ENCODE assay signal across 11 cellular contexts in genomic region chr16:57380671-57381462, GRCh38. TPM values are rescaled to one million over a fixed set of nuclear protein-coding genes. Genes with fewer than 3 reads are reported as not detected.
DNase-seq lines count a peak whose midpoint lies in the region; ATAC-seq and TF ChIP-seq lines count a peak whose summit lies in the region.
"Had no signal": no experiment of that assay in that cellular context is flagged by ENCODE, and none has a peak within 500 bp of the region (broad histone marks: within the 10 kb centered on the region; RNA-seq: fewer than 3 reads in every experiment).

No MANE protein-coding gene starts in this region.

- no peak overlapping the region for H3K4me3 ChIP-seq in BLaER1
- H3K4me3 ChIP-seq in body of pancreas: no peak overlapping the region
- H3K4me3 ChIP-seq: HAP-1 had no signal

- TF ChIP-seq CTCF in body of pancreas (IDR thresholded peaks at IDR 0.05): no peak

- peak overlapping the region in 2 of 3 donors; percentile 5 to 82 for H3K27ac Mint-ChIP-seq in IgD-negative memory B cell
- H3K27ac Mint-ChIP-seq in activated CD4-positive, alpha-beta T cell treated with anti-CD3 and anti-CD28 coated beads for 36 hours: no peak overlapping the region
- H3K27ac Mint-ChIP-seq: nephron had no signal

- H3K9me3 Mint-ChIP-seq in IgD-negative memory B cell: no peaks in the 10 kb centered on the region
- no peaks in the 10 kb centered on the region for H3K9me3 Mint-ChIP-seq in activated CD4-positive, alpha-beta T cell treated with anti-CD3 and anti-CD28 coated beads for 36 hours (ENCODE audit: low read depth)
- H3K9me3 Mint-ChIP-seq: nephron had no signal

- H3K36me3 Mint-ChIP-seq in IgD-negative memory B cell: peaks cover 3% of the 10 kb centered on the region
- H3K36me3 Mint-ChIP-seq in activated CD4-positive, alpha-beta T cell treated with anti-CD3 and anti-CD28 coated beads for 36 hours (ENCODE audit: low read depth): no peaks in the 10 kb centered on the region

- peaks cover 11% of the 10 kb centered on the region; the same call in 1 of the 2 replicates for H4K20me1 ChIP-seq in BLaER1

- peak overlapping the region; percentile 57; the same call in 1 of the 2 replicates for H3K4me2 ChIP-seq in BLaER1

- H3K36me3 ChIP-seq in BLaER1 (no peaks in the 10 kb centered on the region), body of pancreas (replicated peaks in 1 of 2; ENCODE audit: insufficient read depth in 1 of 2, low read depth in 2 of 2) (no peaks in the 10 kb centered on the region)
- H3K36me3 ChIP-seq: HAP-1 had no signal

- H3K27ac ChIP-seq in BLaER1 (no peak overlapping the region), body of pancreas (no peak overlapping the region)

- peaks cover 40 to 51% (median 49%) of the 10 kb centered on the region in 3 donors for H3K4me1 Mint-ChIP-seq in IgD-negative memory B cell
- H3K4me1 Mint-ChIP-seq in activated CD4-positive, alpha-beta T cell treated with anti-CD3 and anti-CD28 coated beads for 36 hours: peaks cover 16% of the 10 kb centered on the region

- CTCF ChIA-PET in activated CD4-positive, alpha-beta T cell treated with anti-CD3 and anti-CD28 coated beads for 36 hours (lab: Charles Lee): interaction anchor here (0.9 to 1.4 kb wide), 2 partner anchors 36 to 136 kb away, joined by 3 to 5 read pairs; no protein-coding TSS in a partner anchor

- intact Hi-C loops in body of pancreas (cut with DNase I): no loop called here
- intact Hi-C loops in activated CD4-positive, alpha-beta T cell treated with anti-CD3 and anti-CD28 coated beads for 36 hours (cut with DNase I, micrococcal nuclease): no loop called here

- H3K27me3 ChIP-seq in BLaER1 (peaks cover 15% of the 10 kb centered on the region), body of pancreas (no peaks in the 10 kb centered on the region)

- H3K9me3 ChIP-seq in BLaER1: no peaks in the 10 kb centered on the region
- no peaks in the 10 kb centered on the region for H3K9me3 ChIP-seq in body of pancreas
- H3K9me3 ChIP-seq: HAP-1 had no signal

- ATAC-seq in body of pancreas (no peak), HG02840 (IDR thresholded peaks at IDR 0.05; ENCODE audit: low FRiP score, unreplicated experiment) (no peak)
- ATAC-seq in activated CD4-positive, alpha-beta T cell treated with anti-CD3 and anti-CD28 coated beads for 36 hours: no peak

- no peak overlapping the region for H3K9ac ChIP-seq in BLaER1

- no peaks in the 10 kb centered on the region for H3K27me3 Mint-ChIP-seq in IgD-negative memory B cell
- no peaks in the 10 kb centered on the region for H3K27me3 Mint-ChIP-seq in activated CD4-positive, alpha-beta T cell treated with anti-CD3 and anti-CD28 coated beads for 36 hours

- DNase-seq in body of pancreas (peak; percentile 36 to 52 (median 42)), midbrain (lab: John Stamatoyannopoulos, UW) (peak; percentile 41), NCI-H524 treated with DMSO at 0.1 percent for 48 hours (lab: John Stamatoyannopoulos, UW) (no peak), epidermal melanocyte (ENCODE audit: insufficient read length, low spot score) (no peak)
- DNase-seq in activated CD4-positive, alpha-beta T cell treated with anti-CD3 and anti-CD28 coated beads for 36 hours: no peak
- DNase-seq: cerebellar nuclear complex had no signal

- 61 to 64% methylated on average over 6 to 8 of the region's 8 CpGs for WGBS in body of pancreas, 2 donors

- POLR2A ChIA-PET in activated CD4-positive, alpha-beta T cell treated with anti-CD3 and anti-CD28 coated beads for 36 hours (lab: Charles Lee): no interaction called here

- H3K4me3 Mint-ChIP-seq in IgD-negative memory B cell: peak overlapping the region in 1 of 4 donors; percentile 47
- H3K4me3 Mint-ChIP-seq in activated CD4-positive, alpha-beta T cell treated with anti-CD3 and anti-CD28 coated beads for 36 hours: no peak overlapping the region
- H3K4me3 Mint-ChIP-seq: nephron had no signal

- no peak for TF ChIP-seq POLR2A in body of pancreas (IDR thresholded peaks at IDR 0.05)

- H3K4me1 ChIP-seq in BLaER1: peaks cover 66% of the 10 kb centered on the region
- H3K4me1 ChIP-seq in body of pancreas: no peaks in the 10 kb centered on the region
- H3K4me1 ChIP-seq: HAP-1 had no signal

RNA-seq across cellular contexts. Expression of gene CX3CL1, which starts 8.6 kb away (rescaled TPM):
- polyA plus RNA-seq in IgD-negative memory B cell: not detected
- total RNA-seq in body of pancreas: 10 to 100 TPM; 14.5 to 19.1 TPM
- total RNA-seq in activated CD4-positive, alpha-beta T cell treated with anti-CD3 and anti-CD28 coated beads for 36 hours: not detected

RNA-seq across cellular contexts. Expression of gene CCL22, which starts 22.3 kb away (rescaled TPM):
- 0.20 TPM for polyA plus RNA-seq in IgD-negative memory B cell
- total RNA-seq in body of pancreas: not detected
- under 1 TPM; 0.72 to 0.91 TPM for total RNA-seq in activated CD4-positive, alpha-beta T cell treated with anti-CD3 and anti-CD28 coated beads for 36 hours

RNA-seq across cellular contexts. Expression of gene CCL17, which starts 23.7 kb away (rescaled TPM):
- polyA plus RNA-seq in IgD-negative memory B cell: not detected
- not detected for total RNA-seq in body of pancreas
- total RNA-seq in activated CD4-positive, alpha-beta T cell treated with anti-CD3 and anti-CD28 coated beads for 36 hours: 1 to 10 TPM; 1.2 to 1.4 TPM

Comparison
In these comparisons a context has a peak if more than half of its experiments do, and no peak if none do; other contexts are left out.
1. DNase-seq: peak in body of pancreas (4 of 4) and midbrain (single experiment); none in activated CD4-positive, alpha-beta T cell treated with anti-CD3 and anti-CD28 coated beads for 36 hours (single experiment), NCI-H524 treated with DMSO at 0.1 percent for 48 hours (single experiment) and epidermal melanocyte (single experiment).
2. RNA of gene CX3CL1, which starts 8.6 kb away (total RNA-seq): 14.5 to 19.1 TPM in body of pancreas; not detected in activated CD4-positive, alpha-beta T cell treated with anti-CD3 and anti-CD28 coated beads for 36 hours; every median in the first group is over 10 times any median in the second.